21 cellular contexts compared by ENCODE assay signal in the genomic region with DNA sequence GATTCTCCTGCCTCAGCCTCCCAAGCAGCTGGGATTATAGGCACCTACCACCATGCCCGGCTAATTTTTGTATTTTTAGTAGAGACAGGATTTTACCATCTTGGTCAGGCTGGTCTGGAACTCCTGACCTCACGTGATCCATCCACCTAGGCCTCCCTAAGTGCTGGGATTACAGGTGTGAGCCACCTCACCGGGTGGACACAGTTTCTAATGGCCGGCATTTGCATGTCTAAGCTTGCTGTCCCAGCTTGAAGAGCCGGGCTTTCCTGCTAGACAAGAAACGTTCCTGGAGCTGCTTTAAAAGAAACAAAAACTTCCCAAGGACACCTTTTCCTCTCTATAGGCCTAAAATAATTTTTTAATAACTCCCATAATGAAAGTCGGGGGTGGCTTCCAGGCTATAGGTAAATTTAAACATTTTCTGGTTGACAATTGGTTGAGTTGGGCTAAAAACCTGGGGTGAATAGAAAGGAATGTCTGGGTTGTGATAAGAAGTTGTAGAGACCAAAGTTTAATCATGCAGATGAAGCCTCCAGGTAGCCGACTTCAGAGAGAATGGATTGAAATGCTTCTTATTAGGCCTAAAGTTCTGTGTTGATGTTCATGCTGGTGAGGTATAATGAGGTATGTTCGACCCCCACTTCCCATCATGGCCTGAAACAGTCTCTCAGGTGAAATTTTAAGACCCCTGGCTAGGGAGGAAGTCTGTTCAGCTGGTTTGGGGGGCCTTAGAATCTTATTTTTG. TPM values are rescaled to one million over a fixed set of nuclear protein-coding genes. Genes with fewer than 3 reads are reported as not detected.
DNase-seq lines count a peak whose midpoint lies in the region; ATAC-seq and TF ChIP-seq lines count a peak whose summit lies in the region.
"Had no signal": no experiment of that assay in that cellular context is flagged by ENCODE, and none has a peak within 500 bp of the region (broad histone marks: within the 10 kb centered on the region; RNA-seq: fewer than 3 reads in every experiment).

No MANE protein-coding gene starts in this region.

- H2AK5ac ChIP-seq in H9 (ENCODE audit: insufficient read length, low read length) = no peak overlapping the region

- H3K23me2 ChIP-seq in H9 (ENCODE audit: insufficient read length, low read depth, low read length, poor library complexity, severe bottlenecking) = no peaks in the 10 kb centered on the region

- no peak for TF ChIP-seq POLR2A in prostate gland (IDR thresholded peaks at IDR 0.05)

- H3K27me3 ChIP-seq in H9 (ENCODE audit: insufficient read depth, low read length) = no peaks in the 10 kb centered on the region; the same call in 1 of the 2 replicates
- H3K27me3 ChIP-seq in endodermal cell (ENCODE audit: control insufficient read depth, insufficient read depth, low read length, poor library complexity, severe bottlenecking) = no peaks in the 10 kb centered on the region
- H3K27me3 ChIP-seq in prostate gland (replicated peaks; ENCODE audit: insufficient read depth) = no peaks in the 10 kb centered on the region
- H3K27me3 ChIP-seq: SJCRH30 had no signal

- peaks cover 64 to 68% of the 10 kb centered on the region in 2 experiments for H3K4me1 Mint-ChIP-seq in H9
- peaks cover 53% of the 10 kb centered on the region for H3K4me1 Mint-ChIP-seq in endodermal cell
- H3K4me1 Mint-ChIP-seq: B cell had no signal

- H2AFZ ChIP-seq in H9 (ENCODE audit: low read length) = no peak overlapping the region

- H2BK5ac ChIP-seq in H9 (ENCODE audit: insufficient read length, low read length) = no peak overlapping the region

- H3K4me2 ChIP-seq in H9 (ENCODE audit: insufficient read depth, insufficient read length, low read length) = peak overlapping the region; percentile 44

- H2BK15ac ChIP-seq in H9 (ENCODE audit: low read depth, low read length) = no peak overlapping the region

- H4K5ac ChIP-seq in H9 (ENCODE audit: insufficient read length, low read depth, low read length) = no peak overlapping the region

- ATAC-seq in HG03521 (IDR thresholded peaks at IDR 0.05; ENCODE audit: unreplicated experiment) = no peak
- ATAC-seq: Panc1 had no signal

- H3K4me1 ChIP-seq in H9 (ENCODE audit: insufficient read depth, low read length) = peaks cover 19% of the 10 kb centered on the region
- no peaks in the 10 kb centered on the region for H3K4me1 ChIP-seq in endodermal cell (ENCODE audit: control insufficient read depth, insufficient read depth, low read length)
- peaks cover 4% of the 10 kb centered on the region for H3K4me1 ChIP-seq in prostate gland (replicated peaks)
- H3K4me1 ChIP-seq: SJCRH30 had no signal

- DNase-seq in H9 = peak; percentile 86
- peak; percentile 89 for DNase-seq in endodermal cell
- DNase-seq in iPS DF 4.7 (ENCODE audit: extremely low read depth, low spot score) = peak; percentile 69
- peak; percentile 67 for DNase-seq in prostate gland (ENCODE audit: low spot score)
- DNase-seq in DMS114 treated with DMSO at 0.1 percent for 48 hours (lab: John Stamatoyannopoulos, UW; ENCODE audit: unreplicated experiment) = no peak
- no peak for DNase-seq in activated CD8-positive, alpha-beta memory T cell treated with anti-CD3 and anti-CD28 coated beads for 24 hours
- DNase-seq in NCI-H146 (lab: John Stamatoyannopoulos, UW) = no peak
- DNase-seq: CD4-positive, CD25-positive, alpha-beta regulatory T cell; DMS53; EL; GOT3; Karpas-422; NCI-H1417 treated with DMSO at 0.1 percent for 48 hours; NCI-H1930; NCI-H446; NCI-H526 treated with DMSO at 0.1 percent for 48 hours; SJCRH30 had no signal

- H2BK20ac ChIP-seq in H9 (ENCODE audit: low read depth, low read length, poor library complexity, severe bottlenecking) = no peak overlapping the region

- H3K27ac Mint-ChIP-seq in H9 = peak overlapping the region; percentile 68 to 97 (median 84)
- H3K27ac Mint-ChIP-seq in endodermal cell = peak overlapping the region; percentile 75
- H3K27ac Mint-ChIP-seq: B cell, IgD-negative memory B cell had no signal

- H3K79me1 ChIP-seq in H9 (ENCODE audit: insufficient read depth, low read depth, low read length, poor library complexity, severe bottlenecking) = no peaks in the 10 kb centered on the region

- no peak overlapping the region for H3K14ac ChIP-seq in H9 (ENCODE audit: insufficient read depth, low read length)

- H3K27ac ChIP-seq in H9 (ENCODE audit: insufficient read length, low read depth, low read length) = no peak overlapping the region
- H3K27ac ChIP-seq in endodermal cell (ENCODE audit: low read depth, low read length) = no peak overlapping the region
- H3K27ac ChIP-seq in prostate gland = peak overlapping the region; percentile 65 to 67
- H3K27ac ChIP-seq: SJCRH30 had no signal

- no peak overlapping the region for H4K91ac ChIP-seq in H9 (ENCODE audit: insufficient read length, low read depth, low read length)

- no peaks in the 10 kb centered on the region for H3K79me2 ChIP-seq in H9 (ENCODE audit: insufficient read depth, low read length)

- H3K9ac ChIP-seq in H9 (ENCODE audit: extremely low read depth, insufficient read length, low read length) = no peak overlapping the region
- no peak overlapping the region for H3K9ac ChIP-seq in endodermal cell (ENCODE audit: extremely low read depth, low read length, poor library complexity, severe bottlenecking)

- H3K36me3 Mint-ChIP-seq in H9 (ENCODE audit: insufficient read depth in 1 of 3, low read depth in 3 of 3) (peaks cover 12 to 29% (median 12%) of the 10 kb centered on the region in 3 experiments), endodermal cell (ENCODE audit: low read depth) (peaks cover 31% of the 10 kb centered on the region)

- H3K27me3 Mint-ChIP-seq in H9 (ENCODE audit: low read depth) (no peaks in the 10 kb centered on the region; the same call in none of the 2 replicates), endodermal cell (ENCODE audit: insufficient read depth) (no peaks in the 10 kb centered on the region)
- H3K27me3 Mint-ChIP-seq: B cell; CD4-positive, CD25-positive, alpha-beta regulatory T cell; IgD-negative memory B cell had no signal

- WGBS in H9 (ENCODE audit: extremely low coverage, insufficient read length, low lambda C conversion rate) = no CpG with 5 or more reads among the region's 9 CpGs
- WGBS in endodermal cell (ENCODE audit: insufficient coverage in 1 of 2, insufficient read length in 1 of 2), 2 experiments = 58 to 65% methylated on average over 4 to 8 of the region's 9 CpGs
- WGBS in prostate gland = 50% methylated on average over 9 of the region's 9 CpGs

- no peak overlapping the region for H3T11ph ChIP-seq in H9 (ENCODE audit: low read length)

- H3K9me3 Mint-ChIP-seq in H9 = peaks cover 4 to 13% of the 10 kb centered on the region in 2 experiments; a peak in 3 of 5 replicates
- peaks cover 7% of the 10 kb centered on the region for H3K9me3 Mint-ChIP-seq in endodermal cell

- no peaks in the 10 kb centered on the region for H3K9me3 ChIP-seq in H9 (ENCODE audit: control insufficient read depth, low read depth, low read length)
- no peaks in the 10 kb centered on the region for H3K9me3 ChIP-seq in endodermal cell (ENCODE audit: control insufficient read depth, low read length)
- H3K9me3 ChIP-seq in prostate gland = no peaks in the 10 kb centered on the region
- H3K9me3 ChIP-seq: SJCRH30 had no signal

- H3K36me3 ChIP-seq in endodermal cell (ENCODE audit: control insufficient read depth, insufficient read depth, low read length) = no peaks in the 10 kb centered on the region
- H3K36me3 ChIP-seq in prostate gland = no peaks in the 10 kb centered on the region
- H3K36me3 ChIP-seq: SJCRH30 had no signal

- no peak overlapping the region for H4K8ac ChIP-seq in H9 (replicated peaks; ENCODE audit: insufficient read length, low read depth, low read length)

- no peak overlapping the region for H2BK12ac ChIP-seq in H9 (ENCODE audit: insufficient read length, low read depth, low read length)

- no peak overlapping the region for H2BK120ac ChIP-seq in H9 (ENCODE audit: low read depth, low read length, poor library complexity, severe bottlenecking)

- no peak overlapping the region for H3K23ac ChIP-seq in H9 (ENCODE audit: insufficient read length, low read depth, low read length)

- no peak overlapping the region; the same call in 1 of the 2 replicates for H3K4ac ChIP-seq in H9 (ENCODE audit: low read depth, low read length)

- intact Hi-C loops in prostate gland (cut with DNase I) = no loop called here

- no peak for TF ChIP-seq CTCF in H9 (conservative IDR thresholded peaks at IDR 0.05)
- no peak for TF ChIP-seq CTCF in endodermal cell (conservative IDR thresholded peaks at IDR 0.05)
- no peak for TF ChIP-seq CTCF in prostate gland (IDR thresholded peaks at IDR 0.05)

- H3K4me3 ChIP-seq in endodermal cell (ENCODE audit: low read length) (no peak overlapping the region), prostate gland (no peak overlapping the region)
- H3K4me3 ChIP-seq: SJCRH30 had no signal

- no peak overlapping the region for H3K56ac ChIP-seq in H9 (ENCODE audit: insufficient read length, low read depth, low read length)

- no peak overlapping the region for H3K18ac ChIP-seq in H9 (ENCODE audit: insufficient read length, low read depth, low read length)

- H4K20me1 ChIP-seq in H9 (ENCODE audit: control insufficient read depth, insufficient read depth, insufficient read length) = no peaks in the 10 kb centered on the region

- H3K4me3 Mint-ChIP-seq in H9 = peak overlapping the region; percentile 2 to 43; a peak in 1 of 5 replicates
- H3K4me3 Mint-ChIP-seq in endodermal cell = no peak overlapping the region
- H3K4me3 Mint-ChIP-seq: B cell; CD4-positive, CD25-positive, alpha-beta regulatory T cell; IgD-negative memory B cell had no signal

RNA-seq across cellular contexts. Expression of a gene that starts 8.8 kb away (rescaled TPM):
- 31.1 and 35.1 TPM in 2 replicates for total RNA-seq in H9 (2021)
- total RNA-seq in endodermal cell = 10 to 100 TPM; 40.4 to 58.7 TPM
- 11.8 TPM for polyA plus RNA-seq in endodermal cell (2013, experiment 1 of 2)
- polyA plus RNA-seq in endodermal cell (2013, experiment 2 of 2) = 8.9 TPM
- total RNA-seq in prostate gland = 10 to 100 TPM; 17.2 to 38.6 TPM

RNA-seq across cellular contexts. Expression of a gene that starts 9.0 kb away (rescaled TPM):
- total RNA-seq in H9 (2021) (12.5 and 14.3 TPM in 2 replicates), endodermal cell (10 to 100 TPM; 10.3 to 14.4 TPM), prostate gland (10 to 100 TPM in 1 of 2 donors, 1 to 10 TPM in 1; 9.8 to 15.8 TPM)
- polyA plus RNA-seq in endodermal cell (2013, experiment 1 of 2) = 11.1 TPM
- 10.8 TPM for polyA plus RNA-seq in endodermal cell (2013, experiment 2 of 2)

RNA-seq across cellular contexts. Expression of a gene that starts 37.4 kb away (rescaled TPM):
- total RNA-seq in H9 (2021) (8.0 and 8.7 TPM in 2 replicates), endodermal cell (1 to 10 TPM; 7.0 to 7.1 TPM), prostate gland (1 to 10 TPM; 5.1 to 10.0 TPM)
- polyA plus RNA-seq in endodermal cell (2013, experiment 1 of 2) = 7.4 TPM
- polyA plus RNA-seq in endodermal cell (2013, experiment 2 of 2) = 10.5 TPM

Comparison
In these comparisons a context has a peak if more than half of its experiments do, and no peak if none do; other contexts are left out.
1. DNase-seq: peak in H9 (single experiment), endodermal cell (single experiment), iPS DF 4.7 (single experiment) and prostate gland (single experiment); none in DMS114 treated with DMSO at 0.1 percent for 48 hours (single experiment), activated CD8-positive, alpha-beta memory T cell treated with anti-CD3 and anti-CD28 coated beads for 24 hours (single experiment) and NCI-H146 (single experiment).
2. H3K27ac ChIP-seq: peak in prostate gland (2 of 2); none in H9 (single experiment) and endodermal cell (single experiment).